21 cellular contexts compared by ENCODE assay signal in the genomic region with DNA sequence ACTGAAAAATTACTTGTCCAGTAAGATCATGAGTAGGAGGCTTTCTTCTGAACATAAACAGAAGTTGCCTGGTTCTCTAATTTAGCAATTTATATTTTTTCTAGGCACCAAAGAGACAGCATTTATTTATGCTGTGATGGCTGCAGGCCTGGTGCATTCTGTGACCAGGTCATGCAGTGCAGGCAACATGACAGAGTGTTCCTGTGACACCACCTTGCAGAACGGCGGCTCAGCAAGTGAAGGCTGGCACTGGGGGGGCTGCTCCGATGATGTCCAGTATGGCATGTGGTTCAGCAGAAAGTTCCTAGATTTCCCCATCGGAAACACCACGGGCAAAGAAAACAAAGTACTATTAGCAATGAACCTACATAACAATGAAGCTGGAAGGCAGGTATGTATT. TPM values are rescaled to one million over a fixed set of nuclear protein-coding genes. Genes with fewer than 3 reads are reported as not detected.
"Had no signal": no experiment of that assay in that cellular context is flagged by ENCODE, and none has a peak within 500 bp of the region (broad histone marks: within the 10 kb centered on the region; RNA-seq: fewer than 3 reads in every experiment).

No MANE protein-coding gene starts in this region.

- H3K4me3 Mint-ChIP-seq: activated naive CD8-positive, alpha-beta T cell treated with anti-CD3 and anti-CD28 coated beads, Interleukin-2, amount 10 ng/mL, durations not matched to agents 7 days and 5 days; activated T-helper 17 cell treated with anti-CD3 and anti-CD28 coated beads, Interleukin-2, amount 50 U/mL, for 72 hours; effector memory CD8-positive, alpha-beta T cell had no signal

- H3K4me3 ChIP-seq: cardiac muscle cell, lung, pancreas, thoracic aorta, upper lobe of right lung had no signal

- H3K36me3 ChIP-seq: cardiac muscle cell, neutrophil, pancreas, thoracic aorta, upper lobe of right lung had no signal

- ATAC-seq: activated T-helper 17 cell treated with anti-CD3 and anti-CD28 coated beads, Interleukin-2, amount 50 U/mL, for 72 hours; effector memory CD8-positive, alpha-beta T cell; left colon; pancreas; sciatic nerve; upper lobe of right lung had no signal

- H3K27ac Mint-ChIP-seq: activated naive CD8-positive, alpha-beta T cell treated with anti-CD3 and anti-CD28 coated beads, Interleukin-2, amount 10 ng/mL, durations not matched to agents 7 days and 5 days; activated T-helper 17 cell treated with anti-CD3 and anti-CD28 coated beads, Interleukin-2, amount 50 U/mL, for 72 hours; effector memory CD8-positive, alpha-beta T cell had no signal

- H3K9me3 Mint-ChIP-seq: activated naive CD8-positive, alpha-beta T cell treated with anti-CD3 and anti-CD28 coated beads, Interleukin-2, amount 10 ng/mL, durations not matched to agents 7 days and 5 days; activated T-helper 17 cell treated with anti-CD3 and anti-CD28 coated beads, Interleukin-2, amount 50 U/mL, for 72 hours; effector memory CD8-positive, alpha-beta T cell had no signal

- H3K9me3 ChIP-seq: neutrophil, pancreas, thoracic aorta, upper lobe of right lung had no signal

- DNase-seq: activated CD4-positive, alpha-beta T cell treated with anti-CD3 and anti-CD28 coated beads, Interleukin-2, amount 50 U/mL, for 48 hours; activated naive CD4-positive, alpha-beta T cell; activated naive CD8-positive, alpha-beta T cell treated with anti-CD3 and anti-CD28 coated beads, Interleukin-2, amount 10 ng/mL, durations not matched to agents 7 days and 5 days; activated T-cell treated with anti-CD3 and anti-CD28 coated beads for 4 hours; amygdala; effector memory CD8-positive, alpha-beta T cell; foreskin fibroblast; left colon; midbrain; pancreas; stimulated activated CD4-positive, alpha-beta T cell treated with anti-CD3 and anti-CD28 coated beads, Interleukin-4, amount 100 ng/mL, for 1 hour; SW 1271; T-helper 2 cell; upper lobe of right lung had no signal

- H3K27ac ChIP-seq: cardiac muscle cell, neutrophil, pancreas, thoracic aorta, upper lobe of right lung, VCaP had no signal

- H3K36me3 Mint-ChIP-seq: activated naive CD8-positive, alpha-beta T cell treated with anti-CD3 and anti-CD28 coated beads, Interleukin-2, amount 10 ng/mL, durations not matched to agents 7 days and 5 days had no signal

RNA-seq across cellular contexts. Expression of a gene that starts 2.8 kb away (rescaled TPM):
- polyA plus RNA-seq: cardiac muscle cell had no signal
